Comparison of ENCODE assay signal across 8 cellular contexts in the genomic region with DNA sequence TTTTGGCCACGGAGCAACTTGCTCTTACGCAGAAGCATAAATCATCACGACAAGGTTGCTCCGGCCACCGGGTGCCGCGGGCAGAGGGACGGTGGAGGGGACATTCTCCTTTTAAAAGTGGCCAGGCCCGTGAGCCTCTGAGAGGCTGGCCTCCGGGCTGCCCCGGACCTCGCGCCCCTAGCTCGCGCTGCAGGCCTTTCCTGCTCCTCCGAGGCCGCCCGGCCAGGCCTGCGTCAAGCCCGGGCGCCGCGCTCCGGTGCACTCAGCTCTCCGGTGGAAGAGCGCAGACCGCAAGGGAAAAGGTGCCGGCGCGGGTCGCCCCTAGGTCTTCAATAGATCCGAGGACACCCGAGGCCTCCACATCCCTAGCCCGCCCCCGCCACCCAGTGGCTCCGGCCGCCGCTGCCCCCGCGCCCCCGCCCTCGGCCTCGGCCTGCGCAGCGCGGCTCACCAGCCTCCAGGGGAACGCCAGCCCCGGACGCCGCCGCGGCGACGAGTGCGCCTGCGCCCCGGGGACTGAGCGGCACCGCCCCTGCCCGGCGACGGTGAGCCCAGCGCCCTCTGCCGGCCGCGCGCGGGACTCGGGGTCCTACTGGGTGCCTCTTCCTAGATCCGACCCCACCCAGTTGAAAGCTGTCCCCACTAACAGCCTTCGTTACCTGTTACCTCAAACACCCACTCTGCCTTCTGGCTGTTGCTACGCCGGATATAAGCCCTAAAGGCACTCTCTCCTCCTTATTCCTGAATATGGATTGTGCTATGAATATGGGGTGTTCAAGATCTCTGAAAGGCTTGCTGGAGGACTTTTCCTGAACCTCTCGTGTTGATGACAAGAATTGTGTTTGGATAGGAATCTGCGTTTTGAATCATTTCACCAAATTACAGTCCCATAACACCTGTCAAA. TPM values are rescaled to one million over a fixed set of nuclear protein-coding genes. Genes with fewer than 3 reads are reported as not detected.
DNase-seq lines count a peak whose midpoint lies in the region; ATAC-seq and TF ChIP-seq lines count a peak whose summit lies in the region.

Gene LYRM9 (minus strand): TSS at position 500 of the 904 bp plus-strand sequence. CDS start 10,671 bp downstream, outside the sequence.

- peaks cover 33% of the 10 kb centered on the region for H3K4me1 Mint-ChIP-seq in chondrocyte (ENCODE audit: low read depth)

- ATAC-seq in GM18909 (IDR thresholded peaks at IDR 0.05; ENCODE audit: poor library complexity, unreplicated experiment) (peak; percentile 89), HG03175 (IDR thresholded peaks at IDR 0.05; ENCODE audit: unreplicated experiment) (peak; percentile 90)

- H3K27ac Mint-ChIP-seq in chondrocyte (ENCODE audit: unreplicated experiment), result no peak within 1 kb of the TSS

- H3K4me3 Mint-ChIP-seq in chondrocyte (ENCODE audit: unreplicated experiment), result peak within 1 kb of the TSS; percentile 70

- TF ChIP-seq CTCF in AG10803 (conservative IDR thresholded peaks at IDR 0.05; ENCODE audit: low read length), result peak; percentile 61
- peak; percentile 95 for TF ChIP-seq CTCF in chondrocyte (IDR thresholded peaks at IDR 0.05)

- H3K9me3 Mint-ChIP-seq in chondrocyte (ENCODE audit: low read depth), result no peaks in the 10 kb centered on the region

- peak; percentile 83 for DNase-seq in AG10803 (ENCODE audit: low read depth)
- DNase-seq in NCI-H345 treated with DMSO at 0.1 percent for 48 hours (lab: John Stamatoyannopoulos, UW; ENCODE audit: unreplicated experiment), result peak; percentile 87
- DNase-seq in activated CD4-positive, alpha-beta T cell treated with anti-CD3 and anti-CD28 coated beads for 1 hour, result peak; percentile 89
- peak; percentile 95 for DNase-seq in chondrocyte (ENCODE audit: low spot score)
- peak; percentile 58 for DNase-seq in kidney glomerular epithelial cell (lab: John Stamatoyannopoulos, UW)
- peak; percentile 86 to 94 for DNase-seq in stimulated activated CD4-positive, alpha-beta T cell treated with anti-CD3 and anti-CD28 coated beads, Interleukin-1b, Interleukin-23, amount 100 ng/mL, for 1 hour (ENCODE audit: low read depth in 2 of 2)

- peaks cover 26% of the 10 kb centered on the region for H3K27me3 Mint-ChIP-seq in chondrocyte (ENCODE audit: low read depth)

- H3K4me3 ChIP-seq in AG10803 (ENCODE audit: low read length), result peak within 1 kb of the TSS; percentile 71

- peaks cover 2% of the 10 kb centered on the region for H3K36me3 Mint-ChIP-seq in chondrocyte (ENCODE audit: low read depth)

RNA-seq across cellular contexts. Expression of gene LYRM9, which starts in this region (rescaled TPM):
- 5.2 to 8.9 TPM (median 7.2 TPM) in 3 replicates for total RNA-seq in chondrocyte

Comparison
In these comparisons a context has a peak if more than half of its experiments do, and no peak if none do; other contexts are left out.
1. Peak in every context shown above with its lines: DNase-seq, ATAC-seq and H3K4me3 ChIP-seq.